16 cellular contexts compared by ENCODE assay signal in genomic region chr20:4217349-4217761, GRCh38. TPM values are rescaled to one million over a fixed set of nuclear protein-coding genes. Genes with fewer than 3 reads are reported as not detected.
DNase-seq lines count a peak whose midpoint lies in the region; FAIRE-seq and TF ChIP-seq lines count a peak whose summit lies in the region.
"Had no signal": no experiment of that assay in that cellular context is flagged by ENCODE, and none has a peak within 500 bp of the region (broad histone marks: within the 10 kb centered on the region; RNA-seq: fewer than 3 reads in every experiment).

No MANE protein-coding gene starts in this region.

- 74 to 80% methylated on average over 4 of the region's 4 CpGs for WGBS in endodermal cell (ENCODE audit: insufficient coverage in 1 of 2, insufficient read length in 1 of 2), 2 experiments

- TF ChIP-seq CTCF in endodermal cell (conservative IDR thresholded peaks at IDR 0.05) (no peak), D721Med (IDR thresholded peaks at IDR 0.05; ENCODE audit: insufficient read depth, missing control alignments) (no peak)

- no peak overlapping the region for H3K9ac ChIP-seq in endodermal cell (ENCODE audit: extremely low read depth, low read length, poor library complexity, severe bottlenecking)

- no peaks in the 10 kb centered on the region for H3K9me3 Mint-ChIP-seq in endodermal cell
- H3K9me3 Mint-ChIP-seq: activated T-cell treated with anti-CD3 and anti-CD28 coated beads, Interleukin-2, amount 50 U/mL, for 72 hours; stimulated activated memory B cell treated with anti-CD40 and anti-IgM and Interleukin-4, amounts not matched to agents 10 μg/mL and 1 μg/mL and 100 μg/mL, for 72 hours had no signal

- no peaks in the 10 kb centered on the region for H3K9me3 ChIP-seq in endodermal cell (ENCODE audit: control insufficient read depth, low read length)
- no peaks in the 10 kb centered on the region for H3K9me3 ChIP-seq in SJCRH30 (replicated peaks)
- H3K9me3 ChIP-seq: BE2C had no signal

- no peak for FAIRE-seq in D721Med (lab: Jason Lieb, UNC)

- peak overlapping the region; percentile 49 for H3K27ac Mint-ChIP-seq in endodermal cell
- H3K27ac Mint-ChIP-seq: activated T-cell treated with anti-CD3 and anti-CD28 coated beads, Interleukin-2, amount 50 U/mL, for 72 hours; immature natural killer cell; stimulated activated memory B cell treated with anti-CD40 and anti-IgM and Interleukin-4, amounts not matched to agents 10 μg/mL and 1 μg/mL and 100 μg/mL, for 72 hours had no signal

- H3K4me3 Mint-ChIP-seq in endodermal cell: no peak overlapping the region
- H3K4me3 Mint-ChIP-seq: activated T-cell treated with anti-CD3 and anti-CD28 coated beads, Interleukin-2, amount 50 U/mL, for 72 hours; immature natural killer cell; stimulated activated memory B cell treated with anti-CD40 and anti-IgM and Interleukin-4, amounts not matched to agents 10 μg/mL and 1 μg/mL and 100 μg/mL, for 72 hours had no signal

- no peak overlapping the region for H3K4me3 ChIP-seq in endodermal cell (ENCODE audit: low read length)
- H3K4me3 ChIP-seq in SJCRH30: no peak overlapping the region

- H3K27me3 ChIP-seq in endodermal cell (ENCODE audit: control insufficient read depth, insufficient read depth, low read length, poor library complexity, severe bottlenecking): peaks cover 10% of the 10 kb centered on the region
- H3K27me3 ChIP-seq in SJCRH30: no peaks in the 10 kb centered on the region

- no peak overlapping the region for H3K27ac ChIP-seq in endodermal cell (ENCODE audit: low read depth, low read length)
- H3K27ac ChIP-seq in SJCRH30: no peak overlapping the region

- H3K36me3 ChIP-seq in endodermal cell (ENCODE audit: control insufficient read depth, insufficient read depth, low read length): no peaks in the 10 kb centered on the region
- no peaks in the 10 kb centered on the region for H3K36me3 ChIP-seq in SJCRH30
- H3K36me3 ChIP-seq: BE2C had no signal

- peak; percentile 61 for DNase-seq in AG20443 (ENCODE audit: low spot score)
- DNase-seq in HuH-7.5 (ENCODE audit: low spot score): peak; percentile 74
- DNase-seq in endodermal cell: peak; percentile 75
- peak; percentile 67 for DNase-seq in myocyte (ENCODE audit: low read depth)
- no peak for DNase-seq in D721Med (ENCODE audit: insufficient read length, low spot score)
- DNase-seq in activated naive CD4-positive, alpha-beta T cell treated with anti-CD3 and anti-CD28 coated beads, Interleukin-2, amount 50 U/mL, for 16 hours: no peak
- DNase-seq in SJCRH30: no peak
- DNase-seq in activated effector memory CD4-positive, alpha-beta T cell treated with Interleukin-2 at 50 U/mL for 16 hours: no peak
- DNase-seq: activated CD4-positive, alpha-beta T cell treated with anti-CD3 and anti-CD28 coated beads for 48 hours; activated T-cell treated with anti-CD3 and anti-CD28 coated beads, Interleukin-2, amount 50 U/mL, for 72 hours; amygdala; BE2C; cortex of kidney; immature natural killer cell; stimulated activated CD4-positive, alpha-beta T cell treated with anti-CD3 and anti-CD28 coated beads, Interleukin-4, amount 100 ng/mL, for 4 hours had no signal

- H3K36me3 Mint-ChIP-seq in endodermal cell (ENCODE audit: low read depth): no peaks in the 10 kb centered on the region
- H3K36me3 Mint-ChIP-seq: immature natural killer cell; stimulated activated memory B cell treated with anti-CD40 and anti-IgM and Interleukin-4, amounts not matched to agents 10 μg/mL and 1 μg/mL and 100 μg/mL, for 72 hours had no signal

- H3K27me3 Mint-ChIP-seq in endodermal cell (ENCODE audit: insufficient read depth): peaks cover 20% of the 10 kb centered on the region

- no peaks in the 10 kb centered on the region for H3K4me1 ChIP-seq in endodermal cell (ENCODE audit: control insufficient read depth, insufficient read depth, low read length)
- H3K4me1 ChIP-seq in SJCRH30: peaks cover 3% of the 10 kb centered on the region; the same call in 1 of the 2 replicates

- H3K4me1 Mint-ChIP-seq in endodermal cell: peaks cover 8% of the 10 kb centered on the region
- H3K4me1 Mint-ChIP-seq: stimulated activated memory B cell treated with anti-CD40 and anti-IgM and Interleukin-4, amounts not matched to agents 10 μg/mL and 1 μg/mL and 100 μg/mL, for 72 hours had no signal

RNA-seq across cellular contexts. Expression of gene ADRA1D, which starts 31.7 kb away (rescaled TPM):
- total RNA-seq in endodermal cell: not detected
- 0.28 TPM for polyA plus RNA-seq in endodermal cell (2013, experiment 1 of 2)
- polyA plus RNA-seq in endodermal cell (2013, experiment 2 of 2): 0.08 TPM
- total RNA-seq in myocyte: not detected in 2 replicates
- not detected for polyA plus RNA-seq in myocyte (2012)
- not detected in 2 replicates for total RNA-seq in SJCRH30 (2014; rRNA removed; shearing (Covaris generic))
- total RNA-seq: activated T-cell treated with anti-CD3 and anti-CD28 coated beads, Interleukin-2, amount 50 U/mL, for 72 hours had no signal
- polyA plus RNA-seq: immature natural killer cell had no signal

Comparison
In these comparisons a context has a peak if more than half of its experiments do, and no peak if none do; other contexts are left out.
1. DNase-seq: peak in AG20443 (single experiment), HuH-7.5 (single experiment), endodermal cell (single experiment) and myocyte (single experiment); none in D721Med (single experiment), activated naive CD4-positive, alpha-beta T cell treated with anti-CD3 and anti-CD28 coated beads, Interleukin-2, amount 50 U/mL, for 16 hours (single experiment), SJCRH30 (0 of 2) and activated effector memory CD4-positive, alpha-beta T cell treated with Interleukin-2 at 50 U/mL for 16 hours (single experiment).